ENCODE assay signal across 1 cellular context in the genomic region with DNA sequence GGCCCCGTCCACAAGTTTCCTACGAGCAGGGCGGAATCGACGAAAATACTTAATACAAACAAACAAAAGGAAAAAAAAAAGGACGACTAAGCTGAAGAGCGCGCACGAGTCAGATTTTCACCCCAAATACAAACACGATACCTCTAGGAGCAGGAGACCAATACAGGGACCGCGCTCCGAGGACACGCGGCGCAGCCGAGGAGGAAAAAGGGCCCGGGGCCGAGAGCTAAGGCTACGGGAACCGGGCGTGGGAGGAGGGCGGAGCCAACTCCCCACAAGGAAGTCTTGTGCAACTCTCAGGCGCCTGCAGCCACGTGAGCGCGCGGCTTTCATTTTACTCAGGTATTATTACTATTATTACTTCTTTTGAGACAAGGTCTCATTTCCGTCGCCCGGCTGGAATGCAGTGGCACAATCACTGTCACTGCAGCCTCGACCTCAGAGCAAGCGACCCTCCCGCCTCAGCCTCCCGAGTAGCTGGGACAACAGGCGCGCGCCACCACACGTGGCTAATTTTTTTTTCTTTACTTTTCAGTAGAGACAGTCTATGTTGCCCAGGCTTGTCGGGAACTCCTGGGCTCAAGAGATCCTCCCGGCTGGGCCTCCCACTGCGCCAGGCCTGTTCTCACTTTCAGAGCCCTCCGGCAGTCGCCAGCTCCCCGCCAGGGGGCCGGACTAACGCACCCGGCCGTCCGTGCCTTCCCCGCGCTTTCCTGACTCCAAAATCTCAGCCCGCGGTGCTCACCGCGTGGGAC.
TF ChIP-seq lines count a peak whose summit lies in the region.

No MANE protein-coding gene starts in this region.

TF ChIP-seq in HepG2, 621 proteins besides CTCF, POLR2A, EP300 and RAD21 (continued from another document and continues in another):
- TF ChIP-seq ZNF550 (CRISPR knock-in tag; IDR thresholded peaks at IDR 0.05; ENCODE audit: borderline replicate concordance) (no peak), RBAK (CRISPR knock-in tag; IDR thresholded peaks at IDR 0.05) (no peak), JUND (CRISPR knock-in tag; IDR thresholded peaks at IDR 0.05) (no peak), SKI (IDR thresholded peaks at IDR 0.05; ENCODE audit: partially characterized antibody) (no peak), ZNF546 (CRISPR knock-in tag; conservative IDR thresholded peaks at IDR 0.05) (no peak), GATA4 (IDR thresholded peaks at IDR 0.05; ENCODE audit: borderline replicate concordance, low read depth) (no peak), U2AF1 (optimal IDR thresholded peaks at IDR 0.05; ENCODE audit: low read depth, low read length) (no peak), ELK4 (CRISPR knock-in tag; IDR thresholded peaks at IDR 0.05; ENCODE audit: borderline replicate concordance) (no peak), ATF1 (CRISPR knock-in tag; IDR thresholded peaks at IDR 0.05) (no peak), HCFC1 (IDR thresholded peaks at IDR 0.05; ENCODE audit: low read depth, low read length) (peak; percentile 11; the same call in 1 of the 2 replicates), CCDC6 (CRISPR knock-in tag; IDR thresholded peaks at IDR 0.05) (no peak), ZBTB7A (CRISPR knock-in tag; IDR thresholded peaks at IDR 0.05) (no peak), TBP (CRISPR knock-in tag; IDR thresholded peaks at IDR 0.05) (no peak), ZNF652 (CRISPR knock-in tag; IDR thresholded peaks at IDR 0.05; ENCODE audit: borderline replicate concordance, low read depth) (no peak), MAFF (IDR thresholded peaks at IDR 0.05; ENCODE audit: low read depth, low read length) (no peak), DBP (CRISPR knock-in tag; IDR thresholded peaks at IDR 0.05; ENCODE audit: not compliant biosample characterization) (peak; percentile 22), ZNF788 (CRISPR knock-in tag; IDR thresholded peaks at IDR 0.05; ENCODE audit: borderline replicate concordance) (peak; percentile 31; the same call in 1 of the 2 replicates), MTA3 (CRISPR knock-in tag; IDR thresholded peaks at IDR 0.05) (no peak), SPEN (CRISPR knock-in tag; IDR thresholded peaks at IDR 0.05; ENCODE audit: low read depth) (no peak; the same call in 1 of the 2 replicates), ZNF383 (CRISPR knock-in tag; IDR thresholded peaks at IDR 0.05; ENCODE audit: borderline replicate concordance) (no peak), MEF2D (CRISPR knock-in tag; IDR thresholded peaks at IDR 0.05) (no peak), NAIF1 (CRISPR knock-in tag; IDR thresholded peaks at IDR 0.05; ENCODE audit: borderline replicate concordance) (peak; percentile 63; the same call in 1 of the 2 replicates), MXD3 (CRISPR knock-in tag; IDR thresholded peaks at IDR 0.05) (peak; percentile 45; the same call in 1 of the 2 replicates), TRIM24 (CRISPR knock-in tag; IDR thresholded peaks at IDR 0.05) (no peak), SNAPC2 (CRISPR knock-in tag; IDR thresholded peaks at IDR 0.05) (no peak), ZNF205 (CRISPR knock-in tag; IDR thresholded peaks at IDR 0.05) (no peak), CHCHD3 (CRISPR knock-in tag; IDR thresholded peaks at IDR 0.05) (no peak), ZFAT (CRISPR knock-in tag; conservative IDR thresholded peaks at IDR 0.05) (0 out of 2 replicates have a peak, but pooled peaks have one; percentile 56), HNF4G (IDR thresholded peaks at IDR 0.05; ENCODE audit: borderline replicate concordance, low read depth, low read length) (no peak), HNF4G (CRISPR knock-in tag; IDR thresholded peaks at IDR 0.05; ENCODE audit: borderline replicate concordance, low read depth) (no peak), MAX (IDR thresholded peaks at IDR 0.05) (peak; percentile 92), ZNF496 (CRISPR knock-in tag; IDR thresholded peaks at IDR 0.05; ENCODE audit: insufficient replicate concordance) (no peak), GTF2F1 (IDR thresholded peaks at IDR 0.05; ENCODE audit: low read length) (no peak), ZBTB49 (CRISPR knock-in tag; IDR thresholded peaks at IDR 0.05; ENCODE audit: borderline replicate concordance) (no peak), ZBTB4 (CRISPR knock-in tag; IDR thresholded peaks at IDR 0.05; ENCODE audit: borderline replicate concordance) (no peak), ZNF678 (CRISPR knock-in tag; IDR thresholded peaks at IDR 0.05) (no peak), IKZF1 (IDR thresholded peaks at IDR 0.05) (no peak), ZNF101 (CRISPR knock-in tag; IDR thresholded peaks at IDR 0.05; ENCODE audit: borderline replicate concordance, low read depth) (no peak), FOSL2 (CRISPR knock-in tag; IDR thresholded peaks at IDR 0.05) (peak; percentile 47; the same call in 1 of the 2 replicates), KLF16 (CRISPR knock-in tag; IDR thresholded peaks at IDR 0.05) (peak in 1 of 2 experiments; percentile 91; a peak in 2 of 4 replicates), PAF1 (CRISPR knock-in tag; IDR thresholded peaks at IDR 0.05) (no peak), SRF (IDR thresholded peaks at IDR 0.05; ENCODE audit: low read depth, low read length) (peak; percentile 91), ZNF782 (CRISPR knock-in tag; IDR thresholded peaks at IDR 0.05; ENCODE audit: borderline replicate concordance) (no peak), PAX8 (CRISPR knock-in tag; IDR thresholded peaks at IDR 0.05; ENCODE audit: borderline replicate concordance) (no peak), SAFB2 (CRISPR knock-in tag; IDR thresholded peaks at IDR 0.05; ENCODE audit: borderline replicate concordance, low read depth) (no peak), GTF3A (CRISPR knock-in tag; conservative IDR thresholded peaks at IDR 0.05) (no peak), MIER3 (CRISPR knock-in tag; IDR thresholded peaks at IDR 0.05; ENCODE audit: borderline replicate concordance) (peak; percentile 36; the same call in 1 of the 2 replicates), MLLT10 (CRISPR knock-in tag; IDR thresholded peaks at IDR 0.05) (no peak)
- TF ChIP-seq, protein P1, sequence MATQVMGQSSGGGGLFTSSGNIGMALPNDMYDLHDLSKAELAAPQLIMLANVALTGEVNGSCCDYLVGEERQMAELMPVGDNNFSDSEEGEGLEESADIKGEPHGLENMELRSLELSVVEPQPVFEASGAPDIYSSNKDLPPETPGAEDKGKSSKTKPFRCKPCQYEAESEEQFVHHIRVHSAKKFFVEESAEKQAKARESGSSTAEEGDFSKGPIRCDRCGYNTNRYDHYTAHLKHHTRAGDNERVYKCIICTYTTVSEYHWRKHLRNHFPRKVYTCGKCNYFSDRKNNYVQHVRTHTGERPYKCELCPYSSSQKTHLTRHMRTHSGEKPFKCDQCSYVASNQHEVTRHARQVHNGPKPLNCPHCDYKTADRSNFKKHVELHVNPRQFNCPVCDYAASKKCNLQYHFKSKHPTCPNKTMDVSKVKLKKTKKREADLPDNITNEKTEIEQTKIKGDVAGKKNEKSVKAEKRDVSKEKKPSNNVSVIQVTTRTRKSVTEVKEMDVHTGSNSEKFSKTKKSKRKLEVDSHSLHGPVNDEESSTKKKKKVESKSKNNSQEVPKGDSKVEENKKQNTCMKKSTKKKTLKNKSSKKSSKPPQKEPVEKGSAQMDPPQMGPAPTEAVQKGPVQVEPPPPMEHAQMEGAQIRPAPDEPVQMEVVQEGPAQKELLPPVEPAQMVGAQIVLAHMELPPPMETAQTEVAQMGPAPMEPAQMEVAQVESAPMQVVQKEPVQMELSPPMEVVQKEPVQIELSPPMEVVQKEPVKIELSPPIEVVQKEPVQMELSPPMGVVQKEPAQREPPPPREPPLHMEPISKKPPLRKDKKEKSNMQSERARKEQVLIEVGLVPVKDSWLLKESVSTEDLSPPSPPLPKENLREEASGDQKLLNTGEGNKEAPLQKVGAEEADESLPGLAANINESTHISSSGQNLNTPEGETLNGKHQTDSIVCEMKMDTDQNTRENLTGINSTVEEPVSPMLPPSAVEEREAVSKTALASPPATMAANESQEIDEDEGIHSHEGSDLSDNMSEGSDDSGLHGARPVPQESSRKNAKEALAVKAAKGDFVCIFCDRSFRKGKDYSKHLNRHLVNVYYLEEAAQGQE (IDR thresholded peaks at IDR 0.05; ENCODE audit: borderline replicate concordance in 1 of 2, low read depth in 1 of 2, low read length in 2 of 2), result 0 out of 4 replicates have a peak, but pooled peaks of 1 of the 2 experiments have one; percentile 39
- TF ChIP-seq, protein P2, sequence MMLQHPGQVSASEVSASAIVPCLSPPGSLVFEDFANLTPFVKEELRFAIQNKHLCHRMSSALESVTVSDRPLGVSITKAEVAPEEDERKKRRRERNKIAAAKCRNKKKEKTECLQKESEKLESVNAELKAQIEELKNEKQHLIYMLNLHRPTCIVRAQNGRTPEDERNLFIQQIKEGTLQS (CRISPR knock-in tag; IDR thresholded peaks at IDR 0.05), result 0 out of 2 replicates have a peak, but pooled peaks have one; percentile 12
- TF ChIP-seq, protein P3, sequence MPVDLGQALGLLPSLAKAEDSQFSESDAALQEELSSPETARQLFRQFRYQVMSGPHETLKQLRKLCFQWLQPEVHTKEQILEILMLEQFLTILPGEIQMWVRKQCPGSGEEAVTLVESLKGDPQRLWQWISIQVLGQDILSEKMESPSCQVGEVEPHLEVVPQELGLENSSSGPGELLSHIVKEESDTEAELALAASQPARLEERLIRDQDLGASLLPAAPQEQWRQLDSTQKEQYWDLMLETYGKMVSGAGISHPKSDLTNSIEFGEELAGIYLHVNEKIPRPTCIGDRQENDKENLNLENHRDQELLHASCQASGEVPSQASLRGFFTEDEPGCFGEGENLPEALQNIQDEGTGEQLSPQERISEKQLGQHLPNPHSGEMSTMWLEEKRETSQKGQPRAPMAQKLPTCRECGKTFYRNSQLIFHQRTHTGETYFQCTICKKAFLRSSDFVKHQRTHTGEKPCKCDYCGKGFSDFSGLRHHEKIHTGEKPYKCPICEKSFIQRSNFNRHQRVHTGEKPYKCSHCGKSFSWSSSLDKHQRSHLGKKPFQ (CRISPR knock-in tag; IDR thresholded peaks at IDR 0.05; ENCODE audit: insufficient replicate concordance), result no peak
